In genomic region chr11:122882189-122882808, GRCh38 we compare ENCODE assay signal across 10 cellular contexts. TPM values are rescaled to one million over a fixed set of nuclear protein-coding genes. Genes with fewer than 3 reads are reported as not detected.
DNase-seq lines count a peak whose midpoint lies in the region; ATAC-seq and TF ChIP-seq lines count a peak whose summit lies in the region.
"Had no signal": no experiment of that assay in that cellular context is flagged by ENCODE, and none has a peak within 500 bp of the region (broad histone marks: within the 10 kb centered on the region; RNA-seq: fewer than 3 reads in every experiment).

JHY (plus strand) TSS chr11:122882759; CDS start chr11:122885850, 3,091 bp downstream.

- H3K27ac ChIP-seq in iPS-20b (ENCODE audit: low read length): no peak within 1 kb of the TSS
- peak within 1 kb of the TSS; percentile 71 to 86 (median 81) for H3K27ac ChIP-seq in stomach
- H3K27ac ChIP-seq: C4-2B had no signal

- H3K27me3 Mint-ChIP-seq in activated T-helper 2 cell treated with anti-CD3 and anti-CD28 coated beads, Interferon-gamma antibody, Interleukin-2, Interleukin-4, amounts not matched to agents 10 μg/mL and 5 μg/mL and 100 μg/mL, durations not matched to agents 14 hours and 24 hours and 36 hours (ENCODE audit: low read depth): peaks cover 24% of the 10 kb centered on the region

- intact Hi-C loops in activated T-helper 2 cell treated with anti-CD3 and anti-CD28 coated beads, Interferon-gamma antibody, Interleukin-2, Interleukin-4, amounts not matched to agents 10 μg/mL and 5 μg/mL and 100 μg/mL, durations not matched to agents 14 hours and 24 hours and 36 hours (cut with micrococcal nuclease): loop anchor here (2.0 to 5.0 kb wide), 2 partner anchors 25 to 100 kb away; partner anchors contain the start of gene BSX
- intact Hi-C loops in stomach (cut with DNase I; ENCODE audit: low total_unique reads): no loop called here

- no peak for TF ChIP-seq POLR2A in stomach (IDR thresholded peaks at IDR 0.05)

- peaks cover 23% of the 10 kb centered on the region for H3K27me3 ChIP-seq in iPS-20b (ENCODE audit: insufficient read depth, low read length)
- peaks cover 0 to 10% (median 0%) of the 10 kb centered on the region in 3 donors for H3K27me3 ChIP-seq in stomach

- peaks cover 16% of the 10 kb centered on the region; the same call in 1 of the 2 replicates for H3K4me1 ChIP-seq in iPS-20b (ENCODE audit: insufficient read depth, low read length)
- H3K4me1 ChIP-seq in stomach: peaks cover 5 to 20% (median 9%) of the 10 kb centered on the region in 4 donors

- peaks cover 18% of the 10 kb centered on the region for H3K4me1 Mint-ChIP-seq in activated T-helper 2 cell treated with anti-CD3 and anti-CD28 coated beads, Interferon-gamma antibody, Interleukin-2, Interleukin-4, amounts not matched to agents 10 μg/mL and 5 μg/mL and 100 μg/mL, durations not matched to agents 14 hours and 24 hours and 36 hours (ENCODE audit: low read depth)

- no peaks in the 10 kb centered on the region for H3K9me3 Mint-ChIP-seq in activated T-helper 2 cell treated with anti-CD3 and anti-CD28 coated beads, Interferon-gamma antibody, Interleukin-2, Interleukin-4, amounts not matched to agents 10 μg/mL and 5 μg/mL and 100 μg/mL, durations not matched to agents 14 hours and 24 hours and 36 hours

- no peaks in the 10 kb centered on the region for H3K9me3 ChIP-seq in iPS-20b (ENCODE audit: insufficient read depth, low read depth, low read length)
- H3K9me3 ChIP-seq in stomach: no peaks in the 10 kb centered on the region

- TF ChIP-seq EP300 in stomach (IDR thresholded peaks at IDR 0.05): no peak

- DNase-seq in NOMO-1 (lab: John Stamatoyannopoulos, UW; ENCODE audit: unreplicated experiment in 2 of 2): peak; percentile 33 to 48
- DNase-seq in NOMO-1 treated with DMSO at 0.1 percent for 48 hours (lab: John Stamatoyannopoulos, UW; ENCODE audit: unreplicated experiment): no peak
- no peak for DNase-seq in activated T-helper 2 cell treated with anti-CD3 and anti-CD28 coated beads, Interferon-gamma antibody, Interleukin-2, Interleukin-4, amounts not matched to agents 10 μg/mL and 5 μg/mL and 100 μg/mL, durations not matched to agents 14 hours and 24 hours and 36 hours (ENCODE audit: low spot score)
- DNase-seq in stomach: no peak
- no peak for DNase-seq in activated CD4-positive, alpha-beta T cell treated with anti-CD3 and anti-CD28 coated beads for 48 hours
- DNase-seq in HPDE6-E6E7 (ENCODE audit: extremely low spot score): no peak
- DNase-seq: NCI-H1694 treated with DMSO at 0.1 percent for 48 hours had no signal

- H3K9ac ChIP-seq in iPS-20b (ENCODE audit: low read depth, low read length): peak within 1 kb of the TSS; percentile 64

- H3K4me3 ChIP-seq in iPS-20b (ENCODE audit: low read length) (peak within 1 kb of the TSS; percentile 82), stomach (peak within 1 kb of the TSS; percentile 63 to 69 (median 66))

- H3K36me3 Mint-ChIP-seq in activated T-helper 2 cell treated with anti-CD3 and anti-CD28 coated beads, Interferon-gamma antibody, Interleukin-2, Interleukin-4, amounts not matched to agents 10 μg/mL and 5 μg/mL and 100 μg/mL, durations not matched to agents 14 hours and 24 hours and 36 hours (ENCODE audit: low read depth): no peaks in the 10 kb centered on the region

- WGBS in stomach, 5 donors: 24 to 33% (median 29%) methylated on average over 31 to 33 of the region's 33 CpGs

- H3K36me3 ChIP-seq in iPS-20b (ENCODE audit: insufficient read depth, low read depth, low read length): no peaks in the 10 kb centered on the region
- peaks cover 0 to 8% (median 0%) of the 10 kb centered on the region in 4 donors for H3K36me3 ChIP-seq in stomach

- no peak for ATAC-seq in HG03469 (IDR thresholded peaks at IDR 0.05; ENCODE audit: unreplicated experiment)

- TF ChIP-seq CTCF in stomach (IDR thresholded peaks at IDR 0.05): no peak

- peak within 1 kb of the TSS; percentile 79 for H3K4me3 Mint-ChIP-seq in activated T-helper 2 cell treated with anti-CD3 and anti-CD28 coated beads, Interferon-gamma antibody, Interleukin-2, Interleukin-4, amounts not matched to agents 10 μg/mL and 5 μg/mL and 100 μg/mL, durations not matched to agents 14 hours and 24 hours and 36 hours (ENCODE audit: low read depth)

- peak within 1 kb of the TSS; percentile 62 for H3K27ac Mint-ChIP-seq in activated T-helper 2 cell treated with anti-CD3 and anti-CD28 coated beads, Interferon-gamma antibody, Interleukin-2, Interleukin-4, amounts not matched to agents 10 μg/mL and 5 μg/mL and 100 μg/mL, durations not matched to agents 14 hours and 24 hours and 36 hours

RNA-seq across cellular contexts. Expression of gene JHY, which starts in this region (rescaled TPM):
- total RNA-seq in activated T-helper 2 cell treated with anti-CD3 and anti-CD28 coated beads, Interferon-gamma antibody, Interleukin-2, Interleukin-4, amounts not matched to agents 10 μg/mL and 5 μg/mL and 100 μg/mL, durations not matched to agents 14 hours and 24 hours and 36 hours: 0.91 and 1.3 TPM in 2 replicates
- 10 to 100 TPM in 1 of 5 donors, 1 to 10 TPM in 2, under 1 TPM in 1, not detected in 1; 0.45 to 13.4 (median 2.2) TPM for total RNA-seq in stomach
- polyA plus RNA-seq in stomach: 1 to 10 TPM in 2 of 3 donors, under 1 TPM in 1; 0.73 to 1.8 (median 1.4) TPM

Comparison
In these comparisons a context has a peak if more than half of its experiments do, and no peak if none do; other contexts are left out.
1. DNase-seq: peak in NOMO-1 (2 of 2); none in NOMO-1 treated with DMSO at 0.1 percent for 48 hours (single experiment), activated T-helper 2 cell treated with anti-CD3 and anti-CD28 coated beads, Interferon-gamma antibody, Interleukin-2, Interleukin-4, amounts not matched to agents 10 μg/mL and 5 μg/mL and 100 μg/mL, durations not matched to agents 14 hours and 24 hours and 36 hours (single experiment), stomach (single experiment), activated CD4-positive, alpha-beta T cell treated with anti-CD3 and anti-CD28 coated beads for 48 hours (single experiment) and HPDE6-E6E7 (single experiment).